In genomic region chr22:32476286-32476685, GRCh38 we compare ENCODE assay signal across 9 cellular contexts. TPM values are rescaled to one million over a fixed set of nuclear protein-coding genes. Genes with fewer than 3 reads are reported as not detected.
DNase-seq lines count a peak whose midpoint lies in the region; ATAC-seq and TF ChIP-seq lines count a peak whose summit lies in the region.
"Had no signal": no experiment of that assay in that cellular context is flagged by ENCODE, and none has a peak within 500 bp of the region (broad histone marks: within the 10 kb centered on the region; RNA-seq: fewer than 3 reads in every experiment).

No MANE protein-coding gene starts in this region.

- H3K9me3 Mint-ChIP-seq in activated T-cell treated with anti-CD3 and anti-CD28 coated beads, Interleukin-2, amount 50 U/mL, for 72 hours = no peaks in the 10 kb centered on the region

- no peak for TF ChIP-seq EP300 in transverse colon (IDR thresholded peaks at IDR 0.05; ENCODE audit: low read depth)

- no peak for ATAC-seq in activated T-cell treated with anti-CD3 and anti-CD28 coated beads, Interleukin-2, amount 50 U/mL, for 72 hours (replicated peaks in 1 of 2)
- ATAC-seq in GM18870 (IDR thresholded peaks at IDR 0.05; ENCODE audit: unreplicated experiment) = no peak
- ATAC-seq in mucosa of descending colon = no peak

- H3K27me3 ChIP-seq in liver (ENCODE audit: control insufficient read depth in 4 of 4, insufficient read depth in 4 of 4, low read length in 3 of 4) (no peaks in the 10 kb centered on the region), transverse colon (no peaks in the 10 kb centered on the region)

- in situ Hi-C loops in astrocyte of the cerebellum (cut with HindIII; ENCODE audit: low sequenced_read_pairs) = no loop called here
- in situ Hi-C loops in transverse colon (cut with MboI; ENCODE audit: low pct_ligation_motif_present in 1 of 4, low pct_unique_long_range_greater_than_20kb in 1 of 4, low sequenced_read_pairs in 3 of 4) = loop anchor here in 1 of 4 donors (10.0 kb wide), 1 partner anchor 61 kb away; the partner anchor contains the start of gene RTCB

- H3K9me3 ChIP-seq in liver (ENCODE audit: control insufficient read depth in 4 of 4, low read length in 3 of 4) (no peaks in the 10 kb centered on the region), transverse colon (no peaks in the 10 kb centered on the region), mucosa of descending colon (no peaks in the 10 kb centered on the region)

- peaks cover 2 to 8% of the 10 kb centered on the region in 2 donors for H3K36me3 Mint-ChIP-seq in activated T-cell treated with anti-CD3 and anti-CD28 coated beads, Interleukin-2, amount 50 U/mL, for 72 hours (ENCODE audit: insufficient read depth in 2 of 2)

- H3K27ac Mint-ChIP-seq in activated T-cell treated with anti-CD3 and anti-CD28 coated beads, Interleukin-2, amount 50 U/mL, for 72 hours = peak overlapping the region; percentile 98

- H3K27ac ChIP-seq in liver (ENCODE audit: low read depth in 1 of 2, low read length in 2 of 2) (peak overlapping the region; percentile 99 to 100), transverse colon (peak overlapping the region; percentile 97 to 100 (median 98))

- H3K4me3 ChIP-seq in astrocyte of the cerebellum (ENCODE audit: low read depth, low read length) (peak overlapping the region; percentile 78), liver (ENCODE audit: low read depth in 1 of 3, low read length in 3 of 3) (peak overlapping the region; percentile 33 to 90 (median 76)), transverse colon (peak overlapping the region in 3 of 4 donors; percentile 67 to 95 (median 95)), mucosa of descending colon (no peak overlapping the region)

- peaks cover 0 to 7% (median 0%) of the 10 kb centered on the region in 4 donors for H3K36me3 ChIP-seq in liver (ENCODE audit: control insufficient read depth in 4 of 4, insufficient read depth in 3 of 4, low read depth in 1 of 4, low read length in 3 of 4)
- H3K36me3 ChIP-seq in transverse colon = no peaks in the 10 kb centered on the region
- no peaks in the 10 kb centered on the region for H3K36me3 ChIP-seq in mucosa of descending colon (ENCODE audit: low read depth)

- no peak for TF ChIP-seq RAD21 in liver (IDR thresholded peaks at IDR 0.05)

- intact Hi-C loops in transverse colon (cut with DNase I; ENCODE audit: low total_unique reads) = no loop called here
- intact Hi-C loops in mucosa of descending colon (cut with DNase I, micrococcal nuclease) = no loop called here

- peak overlapping the region; percentile 96 to 99 for H3K9ac ChIP-seq in liver (ENCODE audit: low read depth in 1 of 2, low read length in 2 of 2)

- DNase-seq in activated T-cell treated with anti-CD3 and anti-CD28 coated beads, Interleukin-2, amount 50 U/mL, for 72 hours = no peak
- DNase-seq in activated T-cell treated with anti-CD3 and anti-CD28 coated beads, Interleukin-2, amount 50 U/mL, for 1 hour = no peak
- no peak for DNase-seq in astrocyte of the cerebellum (ENCODE audit: low read depth)
- DNase-seq in transverse colon = no peak
- DNase-seq in iPS-NIHi11 (ENCODE audit: low spot score) = no peak
- DNase-seq in mucosa of descending colon = no peak

- TF ChIP-seq CTCF in astrocyte of the cerebellum (IDR thresholded peaks at IDR 0.05; ENCODE audit: low read depth, low read length, missing control alignments) (no peak), liver (IDR thresholded peaks at IDR 0.05; ENCODE audit: low read depth, low read length, missing input control) (no peak), transverse colon (IDR thresholded peaks at IDR 0.05) (no peak), mucosa of descending colon (IDR thresholded peaks at IDR 0.05) (no peak)

- H3K4me1 ChIP-seq in liver (ENCODE audit: control insufficient read depth in 4 of 4, insufficient read depth in 4 of 4, low read length in 3 of 4) (peaks cover 5 to 29% (median 23%) of the 10 kb centered on the region in 4 donors), transverse colon (peaks cover 15 to 46% (median 29%) of the 10 kb centered on the region in 4 donors), mucosa of descending colon (ENCODE audit: low read depth) (peaks cover 15% of the 10 kb centered on the region)

- H3K4me1 Mint-ChIP-seq in activated T-cell treated with anti-CD3 and anti-CD28 coated beads, Interleukin-2, amount 50 U/mL, for 72 hours (ENCODE audit: low read depth) = peaks cover 22% of the 10 kb centered on the region

- peak overlapping the region; percentile 90 to 95 for H3K4me3 Mint-ChIP-seq in activated T-cell treated with anti-CD3 and anti-CD28 coated beads, Interleukin-2, amount 50 U/mL, for 72 hours

- TF ChIP-seq POLR2A in transverse colon (IDR thresholded peaks at IDR 0.05) = no peak

- no peaks in the 10 kb centered on the region for H3K27me3 Mint-ChIP-seq in activated T-cell treated with anti-CD3 and anti-CD28 coated beads, Interleukin-2, amount 50 U/mL, for 72 hours (ENCODE audit: low read depth)

- 3% methylated on average over 4 of the region's 4 CpGs for WGBS in liver
- 8 to 9% methylated on average over 4 of the region's 4 CpGs for WGBS in transverse colon (ENCODE audit: low coverage in 1 of 2), 2 donors

TF ChIP-seq in liver, 16 proteins besides CTCF, POLR2A, EP300 and RAD21:
- TF ChIP-seq EGR1 (IDR thresholded peaks at IDR 0.05; ENCODE audit: low read depth in 2 of 2) = no peak
- no peak for TF ChIP-seq TAF1 (conservative IDR thresholded peaks at IDR 0.05)
- TF ChIP-seq GABPA (IDR thresholded peaks at IDR 0.05 in 1 of 2, conservative IDR thresholded peaks at IDR 0.05 in 1 of 2) = no peak
- TF ChIP-seq HNF4G (IDR thresholded peaks at IDR 0.05) = no peak
- TF ChIP-seq NR2F2 (IDR thresholded peaks at IDR 0.05) = no peak
- no peak for TF ChIP-seq MAX (IDR thresholded peaks at IDR 0.05)
- TF ChIP-seq ATF3 (IDR thresholded peaks at IDR 0.05) = no peak
- TF ChIP-seq FOXA2 (IDR thresholded peaks at IDR 0.05) = no peak
- TF ChIP-seq FOXA1 (IDR thresholded peaks at IDR 0.05) = no peak
- no peak for TF ChIP-seq YY1 (IDR thresholded peaks at IDR 0.05)
- no peak for TF ChIP-seq RXRA (IDR thresholded peaks at IDR 0.05)
- no peak for TF ChIP-seq JUND (IDR thresholded peaks at IDR 0.05)
TF ChIP-seq in liver: peak in this region for 0.

RNA-seq across cellular contexts. Expression of gene FBXO7, which starts 1.7 kb away (rescaled TPM):
- 100 to 1,000 TPM in 1 of 2 donors, 10 to 100 TPM in 1; 96.1 to 103 TPM for total RNA-seq in activated T-cell treated with anti-CD3 and anti-CD28 coated beads, Interleukin-2, amount 50 U/mL, for 72 hours
- total RNA-seq in liver (100 to 1,000 TPM in 1 of 2 donors, 10 to 100 TPM in 1; 54.6 to 179 TPM), transverse colon (10 to 100 TPM; 70.3 to 80.1 (median 76.4) TPM), mucosa of descending colon (10 to 100 TPM; 63.0 to 84.3 (median 71.5) TPM)
- 10 to 100 TPM; 37.9 to 47.0 TPM for polyA plus RNA-seq in liver

RNA-seq across cellular contexts. Expression of gene BPIFC, which starts 12.0 kb away (rescaled TPM):
- total RNA-seq in activated T-cell treated with anti-CD3 and anti-CD28 coated beads, Interleukin-2, amount 50 U/mL, for 72 hours = not detected
- total RNA-seq in liver = not detected
- not detected for polyA plus RNA-seq in liver
- total RNA-seq in transverse colon = not detected
- total RNA-seq in mucosa of descending colon = not detected
- total RNA-seq: temporal lobe had no signal
